In the genomic region with DNA sequence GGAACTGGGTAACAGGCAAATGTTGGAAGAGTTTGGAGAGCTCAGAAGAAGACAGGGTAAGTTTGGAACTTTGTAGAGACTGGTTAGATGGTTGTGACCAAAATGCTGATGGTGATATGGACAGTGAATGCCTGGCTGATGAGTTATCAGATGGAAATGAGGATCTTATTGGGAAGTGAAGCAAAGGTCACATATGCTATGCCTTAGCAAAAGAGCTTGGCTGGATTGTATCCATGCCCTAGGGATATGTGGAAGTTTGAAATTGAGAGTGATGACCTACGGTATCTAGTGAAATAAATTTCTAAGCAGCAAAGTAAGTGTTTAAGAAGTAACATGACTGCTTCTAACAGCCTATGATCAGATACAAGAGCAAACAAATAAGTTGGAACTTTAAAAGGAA, we compare ENCODE assay signal across 16 cellular contexts. TPM values are rescaled to one million over a fixed set of nuclear protein-coding genes. Genes with fewer than 3 reads are reported as not detected.
DNase-seq lines count a peak whose midpoint lies in the region; FAIRE-seq and TF ChIP-seq lines count a peak whose summit lies in the region.
"Had no signal": no experiment of that assay in that cellular context is flagged by ENCODE, and none has a peak within 500 bp of the region (broad histone marks: within the 10 kb centered on the region; RNA-seq: fewer than 3 reads in every experiment).

No MANE protein-coding gene starts in this region.

- 73% methylated on average over 1 of the region's 1 CpG for WGBS in suprapubic skin

- H3K4me1 Mint-ChIP-seq in HFFc6 (ENCODE audit: low read depth), result peaks cover 29% of the 10 kb centered on the region
- H3K4me1 Mint-ChIP-seq: CD8-positive, alpha-beta memory T cell had no signal

- DNase-seq in Daoy (ENCODE audit: low read depth) (peak; percentile 6), HFFc6 (peak; percentile 77), bronchial epithelial cell (ENCODE audit: low read depth) (peak; percentile 13), skeletal muscle cell (ENCODE audit: low read depth) (peak; percentile 14), H4 (ENCODE audit: low spot score) (no peak), WERI-Rb-1 (no peak), suprapubic skin (ENCODE audit: low spot score in 2 of 2) (no peak)
- DNase-seq: CD8-positive, alpha-beta memory T cell; KBM-7; NCI-H1048; NCI-H2107; NCI-H345; NCI-H748 treated with DMSO at 0.1 percent for 48 hours; Right ventricle myocardium superior had no signal

- H3K4me1 ChIP-seq in suprapubic skin, result no peaks in the 10 kb centered on the region
- H3K4me1 ChIP-seq: BLaER1 had no signal

- H3K4me3 Mint-ChIP-seq in HFFc6, result peak overlapping the region; percentile 36
- H3K4me3 Mint-ChIP-seq: CD8-positive, alpha-beta memory T cell had no signal

- H3K27ac ChIP-seq in WERI-Rb-1 (no peak overlapping the region), suprapubic skin (no peak overlapping the region)
- H3K27ac ChIP-seq: BLaER1 had no signal

- FAIRE-seq in bronchial epithelial cell (lab: Jason Lieb, UNC), result no peak
- FAIRE-seq: GM12878 had no signal

- H3K9me3 Mint-ChIP-seq in HFFc6, result peaks cover 11% of the 10 kb centered on the region

- H3K9me3 ChIP-seq in WERI-Rb-1 (ENCODE audit: severe bottlenecking), result no peaks in the 10 kb centered on the region
- H3K9me3 ChIP-seq in suprapubic skin, result no peaks in the 10 kb centered on the region
- H3K9me3 ChIP-seq: BLaER1 had no signal

- H3K27me3 ChIP-seq in bronchial epithelial cell (ENCODE audit: control insufficient read depth, insufficient read depth, low read length) (no peaks in the 10 kb centered on the region), WERI-Rb-1 (ENCODE audit: insufficient read depth, low read depth, severe bottlenecking) (peaks cover 21% of the 10 kb centered on the region), suprapubic skin (no peaks in the 10 kb centered on the region)
- H3K27me3 ChIP-seq: BLaER1 had no signal

- TF ChIP-seq CTCF in HFFc6 (IDR thresholded peaks at IDR 0.05) (no peak), bronchial epithelial cell (IDR thresholded peaks at IDR 0.05; ENCODE audit: insufficient read depth, low read length, severe bottlenecking) (no peak), WERI-Rb-1 (IDR thresholded peaks at IDR 0.05; ENCODE audit: low read depth, low read length) (no peak), suprapubic skin (IDR thresholded peaks at IDR 0.05) (no peak)

- no peak overlapping the region for H3K4me3 ChIP-seq in bronchial epithelial cell (ENCODE audit: low read depth, low read length)
- no peak overlapping the region for H3K4me3 ChIP-seq in skeletal muscle cell (ENCODE audit: low read depth, low read length)
- no peak overlapping the region for H3K4me3 ChIP-seq in WERI-Rb-1 (ENCODE audit: low read depth, low read length)
- no peak overlapping the region for H3K4me3 ChIP-seq in suprapubic skin
- H3K4me3 ChIP-seq: BLaER1, GM12878 had no signal

- H3K36me3 ChIP-seq in bronchial epithelial cell (ENCODE audit: control insufficient read depth, insufficient read depth, low read length) (no peaks in the 10 kb centered on the region), WERI-Rb-1 (no peaks in the 10 kb centered on the region), suprapubic skin (no peaks in the 10 kb centered on the region)
- H3K36me3 ChIP-seq: BLaER1 had no signal

- H3K27ac Mint-ChIP-seq in HFFc6, result peak overlapping the region; percentile 38
- H3K27ac Mint-ChIP-seq: CD8-positive, alpha-beta memory T cell had no signal

- no peak for TF ChIP-seq POLR2A in suprapubic skin (IDR thresholded peaks at IDR 0.05)

- H3K27me3 Mint-ChIP-seq in HFFc6 (ENCODE audit: insufficient read depth), result no peaks in the 10 kb centered on the region
- H3K27me3 Mint-ChIP-seq: CD8-positive, alpha-beta memory T cell had no signal

- peaks cover 5% of the 10 kb centered on the region for H3K36me3 Mint-ChIP-seq in HFFc6 (ENCODE audit: low read depth)
- H3K36me3 Mint-ChIP-seq: CD8-positive, alpha-beta memory T cell had no signal

- TF ChIP-seq EP300 in suprapubic skin (IDR thresholded peaks at IDR 0.05), result no peak

RNA-seq across cellular contexts. Expression of a gene that starts 17.8 kb away (rescaled TPM):
- total RNA-seq in Daoy (2014; rRNA removed; shearing (Covaris generic)), result not detected in 2 replicates
- not detected for total RNA-seq in HFFc6 (2021; fragmentation: NEBNext Ultra II Directional; extraction: Animal tissue kit (Norgen Biotek cat#: 25700))
- 1.3 and 5.6 TPM in 2 replicates for total RNA-seq in bronchial epithelial cell
- 0.29 and 0.45 TPM in 2 replicates for total RNA-seq in H4 (2014; rRNA removed; shearing (Covaris generic))
- total RNA-seq in suprapubic skin, result 10 to 100 TPM; 28.6 to 51.0 (median 44.7) TPM
- total RNA-seq: CD8-positive, alpha-beta memory T cell; GM12878; Right ventricle myocardium superior had no signal

Comparison
In these comparisons a context has a peak if more than half of its experiments do, and no peak if none do; other contexts are left out.
1. DNase-seq: peak in Daoy (single experiment), HFFc6 (single experiment), bronchial epithelial cell (single experiment) and skeletal muscle cell (single experiment); none in H4 (single experiment), WERI-Rb-1 (single experiment) and suprapubic skin (0 of 2).